In the genomic region with DNA sequence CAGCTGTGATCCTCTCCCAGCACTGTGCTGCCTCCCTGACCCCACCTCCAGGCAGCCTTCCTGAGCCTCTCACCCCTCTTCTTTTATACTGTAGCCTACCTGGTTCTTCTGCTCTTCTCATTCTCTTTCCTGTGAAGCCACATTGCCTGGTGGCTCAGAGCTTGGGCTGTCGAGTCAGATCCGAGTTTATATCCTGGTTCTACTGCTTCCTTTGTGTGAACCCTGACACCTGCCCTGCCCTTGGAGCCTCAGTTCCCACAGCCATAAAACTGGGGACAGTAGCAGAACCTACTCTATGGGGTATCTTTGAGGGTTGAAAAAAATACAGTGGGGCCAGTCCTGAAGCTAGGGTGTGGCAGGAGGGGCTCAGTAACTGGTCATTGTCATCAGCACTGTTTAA, we compare ENCODE assay signal across 23 cellular contexts. TPM values are rescaled to one million over a fixed set of nuclear protein-coding genes. Genes with fewer than 3 reads are reported as not detected.
DNase-seq lines count a peak whose midpoint lies in the region; ATAC-seq and TF ChIP-seq lines count a peak whose summit lies in the region.
"Had no signal": no experiment of that assay in that cellular context is flagged by ENCODE, and none has a peak within 500 bp of the region (broad histone marks: within the 10 kb centered on the region; RNA-seq: fewer than 3 reads in every experiment).

No MANE protein-coding gene starts in this region.

- H3K4me1 Mint-ChIP-seq in activated CD8-positive, alpha-beta T cell treated with anti-CD3 and anti-CD28 coated beads, Interleukin-2, amount 10 ng/mL, durations not matched to agents 7 days and 5 days (ENCODE audit: low read depth): no peaks in the 10 kb centered on the region
- H3K4me1 Mint-ChIP-seq in activated CD8-positive, alpha-beta T cell treated with anti-CD3 and anti-CD28 coated beads for 36 hours (ENCODE audit: low read depth): no peaks in the 10 kb centered on the region
- H3K4me1 Mint-ChIP-seq in endothelial cell (ENCODE audit: unreplicated experiment): no peaks in the 10 kb centered on the region
- H3K4me1 Mint-ChIP-seq: CD4-positive, CD25-positive, alpha-beta regulatory T cell; CD8-positive, alpha-beta memory T cell had no signal

- no peak overlapping the region for H3K4me3 Mint-ChIP-seq in activated CD8-positive, alpha-beta T cell treated with anti-CD3 and anti-CD28 coated beads, Interleukin-2, amount 10 ng/mL, durations not matched to agents 7 days and 5 days
- no peak overlapping the region for H3K4me3 Mint-ChIP-seq in activated CD8-positive, alpha-beta T cell treated with anti-CD3 and anti-CD28 coated beads for 36 hours
- peak overlapping the region; percentile 80 for H3K4me3 Mint-ChIP-seq in endothelial cell (ENCODE audit: unreplicated experiment)
- H3K4me3 Mint-ChIP-seq: CD4-positive, CD25-positive, alpha-beta regulatory T cell; CD8-positive, alpha-beta memory T cell; HFFc6 had no signal

- no peak for TF ChIP-seq CTCF in activated CD8-positive, alpha-beta T cell treated with anti-CD3 and anti-CD28 coated beads for 36 hours (IDR thresholded peaks at IDR 0.05)
- TF ChIP-seq CTCF in endothelial cell (IDR thresholded peaks at IDR 0.05; ENCODE audit: unreplicated experiment) (no peak), mucosa of descending colon (IDR thresholded peaks at IDR 0.05) (no peak)

- H3K9ac ChIP-seq in BLaER1: 0 out of 2 replicates have a peak overlapping the region, but pooled peaks have one; percentile 6

- H3K27me3 Mint-ChIP-seq in activated CD8-positive, alpha-beta T cell treated with anti-CD3 and anti-CD28 coated beads, Interleukin-2, amount 10 ng/mL, durations not matched to agents 7 days and 5 days (ENCODE audit: low read depth): no peaks in the 10 kb centered on the region
- no peaks in the 10 kb centered on the region for H3K27me3 Mint-ChIP-seq in activated CD8-positive, alpha-beta T cell treated with anti-CD3 and anti-CD28 coated beads for 36 hours
- peaks cover 3% of the 10 kb centered on the region for H3K27me3 Mint-ChIP-seq in endothelial cell (ENCODE audit: unreplicated experiment)
- H3K27me3 Mint-ChIP-seq: CD4-positive, CD25-positive, alpha-beta regulatory T cell; CD8-positive, alpha-beta memory T cell had no signal

- H3K27me3 ChIP-seq in BLaER1: no peaks in the 10 kb centered on the region

- H3K36me3 Mint-ChIP-seq in activated CD8-positive, alpha-beta T cell treated with anti-CD3 and anti-CD28 coated beads, Interleukin-2, amount 10 ng/mL, durations not matched to agents 7 days and 5 days (ENCODE audit: low read depth): peaks cover 14% of the 10 kb centered on the region
- peaks cover 13% of the 10 kb centered on the region for H3K36me3 Mint-ChIP-seq in activated CD8-positive, alpha-beta T cell treated with anti-CD3 and anti-CD28 coated beads for 36 hours (ENCODE audit: low read depth)
- H3K36me3 Mint-ChIP-seq in endothelial cell (ENCODE audit: low read depth, unreplicated experiment): peaks cover 17% of the 10 kb centered on the region

- H3K9me3 Mint-ChIP-seq in activated CD8-positive, alpha-beta T cell treated with anti-CD3 and anti-CD28 coated beads, Interleukin-2, amount 10 ng/mL, durations not matched to agents 7 days and 5 days (ENCODE audit: insufficient read depth): no peaks in the 10 kb centered on the region
- no peaks in the 10 kb centered on the region for H3K9me3 Mint-ChIP-seq in activated CD8-positive, alpha-beta T cell treated with anti-CD3 and anti-CD28 coated beads for 36 hours
- H3K9me3 Mint-ChIP-seq in endothelial cell (ENCODE audit: unreplicated experiment): no peaks in the 10 kb centered on the region
- H3K9me3 Mint-ChIP-seq: CD4-positive, CD25-positive, alpha-beta regulatory T cell; CD8-positive, alpha-beta memory T cell; HFFc6 had no signal

- no peak overlapping the region for H3K27ac ChIP-seq in BLaER1
- H3K27ac ChIP-seq: 22Rv1, A549, C4-2B had no signal

- peak overlapping the region; percentile 1 for H3K27ac Mint-ChIP-seq in activated CD8-positive, alpha-beta T cell treated with anti-CD3 and anti-CD28 coated beads, Interleukin-2, amount 10 ng/mL, durations not matched to agents 7 days and 5 days
- H3K27ac Mint-ChIP-seq in activated CD8-positive, alpha-beta T cell treated with anti-CD3 and anti-CD28 coated beads for 36 hours: no peak overlapping the region
- H3K27ac Mint-ChIP-seq in endothelial cell (ENCODE audit: unreplicated experiment): no peak overlapping the region
- H3K27ac Mint-ChIP-seq: CD8-positive, alpha-beta memory T cell; HFFc6 had no signal

- no peaks in the 10 kb centered on the region for H4K20me1 ChIP-seq in BLaER1

- no peak for ATAC-seq in activated CD8-positive, alpha-beta T cell treated with anti-CD3 and anti-CD28 coated beads, Interleukin-2, amount 10 ng/mL, durations not matched to agents 7 days and 5 days
- no peak for ATAC-seq in activated CD8-positive, alpha-beta T cell treated with anti-CD3 and anti-CD28 coated beads for 36 hours
- peak; percentile 54 for ATAC-seq in mucosa of descending colon
- no peak for ATAC-seq in HG03196 (IDR thresholded peaks at IDR 0.05; ENCODE audit: unreplicated experiment)
- ATAC-seq: A549, GM12878 had no signal

- DNase-seq in activated CD8-positive, alpha-beta T cell treated with anti-CD3 and anti-CD28 coated beads, Interleukin-2, amount 10 ng/mL, durations not matched to agents 7 days and 5 days: no peak
- no peak for DNase-seq in activated CD8-positive, alpha-beta T cell treated with anti-CD3 and anti-CD28 coated beads for 36 hours
- DNase-seq in endothelial cell (ENCODE audit: low spot score): no peak
- no peak for DNase-seq in mucosa of descending colon
- no peak for DNase-seq in amniotic stem cell (lab: John Stamatoyannopoulos, UW)
- no peak for DNase-seq in SK-N-DZ (ENCODE audit: low spot score)
- DNase-seq: ACHN; AML-193; CD4-positive, CD25-positive, alpha-beta regulatory T cell; CD8-positive, alpha-beta memory T cell; DMS 273 treated with DMSO at 0.1 percent for 48 hours; DMS79; EL; GDM1; GOT3; HFFc6 had no signal

- intact Hi-C loops in activated CD8-positive, alpha-beta T cell treated with anti-CD3 and anti-CD28 coated beads for 36 hours (cut with micrococcal nuclease): no loop called here
- intact Hi-C loops in mucosa of descending colon (cut with DNase I, micrococcal nuclease): no loop called here

- no peak overlapping the region for H3K4me3 ChIP-seq in BLaER1
- H3K4me3 ChIP-seq in mucosa of descending colon: no peak overlapping the region
- H3K4me3 ChIP-seq: A549, GM12878, HAP-1 had no signal

- H3K9me3 ChIP-seq in BLaER1: no peaks in the 10 kb centered on the region
- H3K9me3 ChIP-seq in mucosa of descending colon: no peaks in the 10 kb centered on the region
- H3K9me3 ChIP-seq: A549, HAP-1 had no signal

- H3K36me3 ChIP-seq in BLaER1 (peaks cover 87% of the 10 kb centered on the region), mucosa of descending colon (ENCODE audit: low read depth) (peaks cover 5% of the 10 kb centered on the region)

- CTCF ChIA-PET in activated CD8-positive, alpha-beta T cell treated with anti-CD3 and anti-CD28 coated beads, Interleukin-2, amount 10 ng/mL, durations not matched to agents 7 days and 5 days (lab: Charles Lee): interaction anchor here (0.7 to 0.8 kb wide), 2 partner anchors 8 to 54 kb away, joined by 3 read pairs; no protein-coding TSS in a partner anchor
- CTCF ChIA-PET in activated CD8-positive, alpha-beta T cell treated with anti-CD3 and anti-CD28 coated beads for 36 hours (lab: Charles Lee): interaction anchor here (2.5 kb wide), 1 partner anchor 14 kb away, joined by 11 read pairs; no protein-coding TSS in a partner anchor

- POLR2A ChIA-PET in activated CD8-positive, alpha-beta T cell treated with anti-CD3 and anti-CD28 coated beads, Interleukin-2, amount 10 ng/mL, durations not matched to agents 7 days and 5 days (lab: Charles Lee): no interaction called here
- POLR2A ChIA-PET in activated CD8-positive, alpha-beta T cell treated with anti-CD3 and anti-CD28 coated beads for 36 hours (lab: Charles Lee): interaction anchor here (0.6 to 1.1 kb wide), 2 partner anchors 13 to 18 kb away, joined by 3 read pairs; no protein-coding TSS in a partner anchor

- peaks cover 4% of the 10 kb centered on the region; the same call in 1 of the 2 replicates for H3K4me1 ChIP-seq in BLaER1
- no peaks in the 10 kb centered on the region for H3K4me1 ChIP-seq in mucosa of descending colon (ENCODE audit: low read depth)
- H3K4me1 ChIP-seq: A549, HAP-1 had no signal

- no peak overlapping the region for H3K4me2 ChIP-seq in BLaER1
- H3K4me2 ChIP-seq: A549 had no signal

RNA-seq across cellular contexts. Expression of a gene that starts 8.8 kb away (rescaled TPM):
- 10 to 100 TPM; 19.0 to 21.7 TPM for total RNA-seq in activated CD8-positive, alpha-beta T cell treated with anti-CD3 and anti-CD28 coated beads, Interleukin-2, amount 10 ng/mL, durations not matched to agents 7 days and 5 days
- total RNA-seq in activated CD8-positive, alpha-beta T cell treated with anti-CD3 and anti-CD28 coated beads for 36 hours: 10 to 100 TPM; 10.5 to 11.2 TPM
- 23.0 TPM for total RNA-seq in endothelial cell (ENCODE audit: unreplicated experiment)
- 10 to 100 TPM; 36.5 to 46.8 (median 39.9) TPM for total RNA-seq in mucosa of descending colon
- 25.5 and 27.0 TPM in 2 replicates for polyA plus RNA-seq in SK-N-DZ (2014; cell fraction: cytosol; rRNA removed)
- 18.5 and 20.6 TPM in 2 replicates for polyA plus RNA-seq in SK-N-DZ (2014; cell fraction: nucleus; rRNA removed)

RNA-seq across cellular contexts. Expression of a gene that starts 22.0 kb away (rescaled TPM):
- total RNA-seq in activated CD8-positive, alpha-beta T cell treated with anti-CD3 and anti-CD28 coated beads, Interleukin-2, amount 10 ng/mL, durations not matched to agents 7 days and 5 days: 10 to 100 TPM; 78.9 to 79.9 TPM
- total RNA-seq in activated CD8-positive, alpha-beta T cell treated with anti-CD3 and anti-CD28 coated beads for 36 hours: 10 to 100 TPM; 56.3 to 60.2 TPM
- total RNA-seq in endothelial cell (ENCODE audit: unreplicated experiment) (96.1 TPM), mucosa of descending colon (10 to 100 TPM; 49.3 to 57.9 (median 51.8) TPM)
- polyA plus RNA-seq in SK-N-DZ (2014; cell fraction: cytosol; rRNA removed): 62.2 and 79.0 TPM in 2 replicates
- polyA plus RNA-seq in SK-N-DZ (2014; cell fraction: nucleus; rRNA removed): 53.9 and 93.5 TPM in 2 replicates

RNA-seq across cellular contexts. Expression of a gene that starts 26.5 kb away (rescaled TPM):
- 10 to 100 TPM; 31.8 to 34.9 TPM for total RNA-seq in activated CD8-positive, alpha-beta T cell treated with anti-CD3 and anti-CD28 coated beads, Interleukin-2, amount 10 ng/mL, durations not matched to agents 7 days and 5 days
- total RNA-seq in activated CD8-positive, alpha-beta T cell treated with anti-CD3 and anti-CD28 coated beads for 36 hours: 10 to 100 TPM; 31.9 to 33.5 TPM
- total RNA-seq in endothelial cell (ENCODE audit: unreplicated experiment) (46.6 TPM), mucosa of descending colon (10 to 100 TPM; 43.2 to 63.9 (median 59.1) TPM)
- polyA plus RNA-seq in SK-N-DZ (2014; cell fraction: cytosol; rRNA removed): 44.3 and 60.6 TPM in 2 replicates
- polyA plus RNA-seq in SK-N-DZ (2014; cell fraction: nucleus; rRNA removed): 95.7 and 104 TPM in 2 replicates

RNA-seq across cellular contexts. Expression of a gene that starts 26.9 kb away (rescaled TPM):
- total RNA-seq in activated CD8-positive, alpha-beta T cell treated with anti-CD3 and anti-CD28 coated beads, Interleukin-2, amount 10 ng/mL, durations not matched to agents 7 days and 5 days: 10 to 100 TPM; 25.5 to 27.7 TPM
- 10 to 100 TPM; 29.7 to 30.1 TPM for total RNA-seq in activated CD8-positive, alpha-beta T cell treated with anti-CD3 and anti-CD28 coated beads for 36 hours
- total RNA-seq in endothelial cell (ENCODE audit: unreplicated experiment): 25.8 TPM
- 10 to 100 TPM; 18.8 to 27.5 (median 24.3) TPM for total RNA-seq in mucosa of descending colon
- 22.3 and 25.6 TPM in 2 replicates for polyA plus RNA-seq in SK-N-DZ (2014; cell fraction: cytosol; rRNA removed)
- polyA plus RNA-seq in SK-N-DZ (2014; cell fraction: nucleus; rRNA removed): 11.9 and 20.5 TPM in 2 replicates
